ENCODE assay signal across 22 cellular contexts in genomic region chr9:2493106-2493505, GRCh38.
DNase-seq lines count a peak whose midpoint lies in the region; ATAC-seq and TF ChIP-seq lines count a peak whose summit lies in the region.
"Had no signal": no experiment of that assay in that cellular context is flagged by ENCODE, and none has a peak within 500 bp of the region (broad histone marks: within the 10 kb centered on the region; RNA-seq: fewer than 3 reads in every experiment).

No MANE protein-coding gene starts in this region.

- no peaks in the 10 kb centered on the region for H3K27me3 Mint-ChIP-seq in activated naive CD8-positive, alpha-beta T cell treated with anti-CD3 and anti-CD28 coated beads, Interleukin-2, amount 50 U/mL, for 24 hours
- H3K27me3 Mint-ChIP-seq: memory B cell had no signal

- DNase-seq in GM03348 (ENCODE audit: low spot score) (peak; percentile 39), NCI-H526 treated with DMSO at 0.1 percent for 48 hours (lab: John Stamatoyannopoulos, UW) (peak; percentile 87), fibroblast of pulmonary artery (ENCODE audit: low read depth) (peak; percentile 53), ovary (peak in 4 of 5 donors; percentile 41 to 71 (median 62)), NCI-H524 treated with DMSO at 0.1 percent for 48 hours (lab: John Stamatoyannopoulos, UW) (no peak), left lobe of liver (ENCODE audit: low spot score) (no peak), head of caudate nucleus (no peak)
- DNase-seq in activated naive CD8-positive, alpha-beta T cell treated with anti-CD3 and anti-CD28 coated beads, Interleukin-2, amount 50 U/mL, for 24 hours = no peak
- DNase-seq: activated B cell treated with CpG ODN at 0.5 μM for 24 hours; activated effector memory CD4-positive, alpha-beta T cell treated with anti-CD3 and anti-CD28 coated beads, Interleukin-2, amount 50 U/mL, for 16 hours; DMS79 treated with DMSO at 0.1 percent for 48 hours; foreskin keratinocyte; NCI-H2029 treated with DMSO at 0.1 percent for 48 hours; NCI-H774; stimulated activated CD4-positive, alpha-beta T cell treated with anti-CD3 and anti-CD28 coated beads, Interleukin-2, amount 100 ng/mL, for 48 hours; stimulated activated CD8-positive, alpha-beta memory T cell treated with anti-CD3 and anti-CD28 coated beads, Interleukin-4, amount 100 ng/mL, for 48 hours had no signal

- H3K4me3 ChIP-seq in fibroblast of pulmonary artery (replicated peaks; ENCODE audit: low read depth, low read length) (no peak overlapping the region), ovary (no peak overlapping the region)
- H3K4me3 ChIP-seq: BLaER1 treated with 17β-estradiol and CSF1 and Interleukin-3, amounts not matched to agents 10 nM and 100 nM; dorsolateral prefrontal cortex; suprapubic skin had no signal

- no peaks in the 10 kb centered on the region for H3K36me3 Mint-ChIP-seq in activated naive CD8-positive, alpha-beta T cell treated with anti-CD3 and anti-CD28 coated beads, Interleukin-2, amount 50 U/mL, for 24 hours (ENCODE audit: low read depth)
- H3K36me3 Mint-ChIP-seq: memory B cell had no signal

- no peak for TF ChIP-seq EP300 in ovary (IDR thresholded peaks at IDR 0.05)

- H3K9me3 Mint-ChIP-seq in activated naive CD8-positive, alpha-beta T cell treated with anti-CD3 and anti-CD28 coated beads, Interleukin-2, amount 50 U/mL, for 24 hours = no peaks in the 10 kb centered on the region
- H3K9me3 Mint-ChIP-seq: activated B cell treated with CpG ODN at 0.5 μM for 24 hours; memory B cell; neural crest cell; T-helper 1 cell treated with Interleukin-12 subunit alpha and Interleukin-12 subunit beta and Interleukin-4 antibody, amounts not matched to agents 30 μg/mL and 1 μg/mL, for 36 hours had no signal

- no peak for TF ChIP-seq CTCF in fibroblast of pulmonary artery (IDR thresholded peaks at IDR 0.05; ENCODE audit: low read length, missing control alignments)
- TF ChIP-seq CTCF in ovary (IDR thresholded peaks at IDR 0.05) = no peak

- no peak for TF ChIP-seq POLR2A in ovary (IDR thresholded peaks at IDR 0.05)

- H3K4me1 ChIP-seq in ovary (ENCODE audit: insufficient read depth) = peaks cover 18% of the 10 kb centered on the region
- H3K4me1 ChIP-seq: BLaER1 treated with 17β-estradiol and CSF1 and Interleukin-3, amounts not matched to agents 10 nM and 100 nM; foreskin keratinocyte; suprapubic skin had no signal

- ATAC-seq in activated naive CD8-positive, alpha-beta T cell treated with anti-CD3 and anti-CD28 coated beads, Interleukin-2, amount 50 U/mL, for 24 hours = no peak
- no peak for ATAC-seq in left lobe of liver
- ATAC-seq: foreskin keratinocyte had no signal

- H3K4me1 Mint-ChIP-seq in activated naive CD8-positive, alpha-beta T cell treated with anti-CD3 and anti-CD28 coated beads, Interleukin-2, amount 50 U/mL, for 24 hours = no peaks in the 10 kb centered on the region
- H3K4me1 Mint-ChIP-seq: activated B cell treated with CpG ODN at 0.5 μM for 24 hours, memory B cell had no signal

- no peaks in the 10 kb centered on the region for H3K36me3 ChIP-seq in ovary
- H3K36me3 ChIP-seq: suprapubic skin had no signal

- 14 to 33% (median 31%) methylated on average over 2 of the region's 2 CpGs for WGBS in ovary, 3 donors

- peak overlapping the region in 1 of 2 donors; percentile 82 for H3K27ac ChIP-seq in ovary
- H3K27ac ChIP-seq: BLaER1 treated with 17β-estradiol and CSF1 and Interleukin-3, amounts not matched to agents 10 nM and 100 nM; foreskin keratinocyte; suprapubic skin had no signal

- intact Hi-C loops in ovary (cut with DNase I) = loop anchor here in 2 of 4 donors (5.0 to 10.0 kb wide), 2 partner anchors 129 to 232 kb away; partner anchors contain the start of gene VLDLR (in 1 of the 2)
- intact Hi-C loops in head of caudate nucleus (cut with DNase I) = no loop called here

- H3K27ac Mint-ChIP-seq in activated naive CD8-positive, alpha-beta T cell treated with anti-CD3 and anti-CD28 coated beads, Interleukin-2, amount 50 U/mL, for 24 hours = no peak overlapping the region
- H3K27ac Mint-ChIP-seq: activated B cell treated with CpG ODN at 0.5 μM for 24 hours; memory B cell; T-helper 1 cell treated with Interleukin-12 subunit alpha and Interleukin-12 subunit beta and Interleukin-4 antibody, amounts not matched to agents 30 μg/mL and 1 μg/mL, for 36 hours had no signal

- no peak overlapping the region for H3K4me3 Mint-ChIP-seq in activated naive CD8-positive, alpha-beta T cell treated with anti-CD3 and anti-CD28 coated beads, Interleukin-2, amount 50 U/mL, for 24 hours
- H3K4me3 Mint-ChIP-seq: activated B cell treated with CpG ODN at 0.5 μM for 24 hours; memory B cell; neural crest cell; T-helper 1 cell treated with Interleukin-12 subunit alpha and Interleukin-12 subunit beta and Interleukin-4 antibody, amounts not matched to agents 30 μg/mL and 1 μg/mL, for 36 hours had no signal

- H3K9me3 ChIP-seq in ovary = no peaks in the 10 kb centered on the region
- H3K9me3 ChIP-seq: BLaER1 treated with 17β-estradiol and CSF1 and Interleukin-3, amounts not matched to agents 10 nM and 100 nM; suprapubic skin had no signal

- H3K27me3 ChIP-seq in ovary = no peaks in the 10 kb centered on the region
- H3K27me3 ChIP-seq: BLaER1 treated with 17β-estradiol and CSF1 and Interleukin-3, amounts not matched to agents 10 nM and 100 nM; dorsolateral prefrontal cortex; foreskin keratinocyte; suprapubic skin had no signal

Comparison
In these comparisons a context has a peak if more than half of its experiments do, and no peak if none do; other contexts are left out.
1. DNase-seq: peak in GM03348 (single experiment), NCI-H526 treated with DMSO at 0.1 percent for 48 hours (single experiment), fibroblast of pulmonary artery (single experiment) and ovary (4 of 5); none in activated naive CD8-positive, alpha-beta T cell treated with anti-CD3 and anti-CD28 coated beads, Interleukin-2, amount 50 U/mL, for 24 hours (single experiment), NCI-H524 treated with DMSO at 0.1 percent for 48 hours (single experiment), left lobe of liver (single experiment) and head of caudate nucleus (0 of 42).